In the genomic region with DNA sequence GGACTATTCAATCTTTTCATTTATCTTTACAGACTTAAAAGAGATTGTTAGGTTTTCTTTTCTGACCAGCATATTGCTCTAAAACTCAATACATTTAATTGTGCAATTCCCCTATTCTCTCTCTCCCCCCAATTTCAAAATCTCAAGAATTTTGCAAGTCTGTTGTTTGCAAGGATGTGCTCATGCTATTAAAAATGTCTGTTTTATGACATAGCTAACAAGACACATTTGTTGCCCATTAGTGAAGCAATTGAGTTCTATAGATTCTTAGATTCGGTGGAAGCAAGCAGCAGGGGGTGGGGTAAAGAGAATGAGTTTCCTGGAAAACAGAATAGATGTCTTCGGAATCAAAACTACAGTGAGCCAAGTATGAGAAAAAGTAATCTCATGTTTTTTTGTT, we compare ENCODE assay signal across 20 cellular contexts. TPM values are rescaled to one million over a fixed set of nuclear protein-coding genes. Genes with fewer than 3 reads are reported as not detected.
DNase-seq lines count a peak whose midpoint lies in the region; ATAC-seq, FAIRE-seq and TF ChIP-seq lines count a peak whose summit lies in the region.
"Had no signal": no experiment of that assay in that cellular context is flagged by ENCODE, and none has a peak within 500 bp of the region (broad histone marks: within the 10 kb centered on the region; RNA-seq: fewer than 3 reads in every experiment).

No MANE protein-coding gene starts in this region.

- no peak for TF ChIP-seq CTCF in A549 (IDR thresholded peaks at IDR 0.05)
- TF ChIP-seq CTCF in HEK293 (tag by site-specific recombination; IDR thresholded peaks at IDR 0.05), result no peak
- no peak for TF ChIP-seq CTCF in RWPE2 (IDR thresholded peaks at IDR 0.05; ENCODE audit: poor library complexity, severe bottlenecking)
- no peak for TF ChIP-seq CTCF in fibroblast of pulmonary artery (IDR thresholded peaks at IDR 0.05; ENCODE audit: low read length, missing control alignments)

- H3K4me2 ChIP-seq in A549, result no peak overlapping the region

- H3K36me3 ChIP-seq in HEK293 (ENCODE audit: control insufficient read depth in 2 of 2, insufficient read depth in 1 of 2, low read length in 2 of 2), result no peaks in the 10 kb centered on the region
- H3K36me3 ChIP-seq in RWPE2 (ENCODE audit: low read depth), result no peaks in the 10 kb centered on the region
- H3K36me3 ChIP-seq: heart right ventricle, tibial artery had no signal

- 73% methylated on average over 2 of the region's 2 CpGs for WGBS in A549 (ENCODE audit: missing lambda C conversion rate)

- DNase-seq in A549 (ENCODE audit: low read depth in 1 of 2, low spot score in 1 of 2) (no peak), RWPE2 (ENCODE audit: low spot score) (no peak), fibroblast of pulmonary artery (ENCODE audit: low read depth) (peak; percentile 76), superior temporal gyrus (ENCODE audit: extremely low spot score) (no peak), NCI-H748 treated with DMSO at 0.1 percent for 48 hours (lab: John Stamatoyannopoulos, UW) (no peak)
- no peak for DNase-seq in stimulated activated CD4-positive, alpha-beta T cell treated with anti-CD3 and anti-CD28 coated beads, Interleukin-4, amount 100 ng/mL, for 4 hours
- DNase-seq: activated CD4-positive, alpha-beta T cell treated with anti-CD3 and anti-CD28 coated beads, Interleukin-2, amount 50 U/mL, for 4 hours; activated naive CD4-positive, alpha-beta T cell treated with anti-CD3 and anti-CD28 coated beads, Interleukin-2, amount 50 U/mL, for 16 hours; CD4-positive, alpha-beta memory T cell; cortex of kidney; DMS79; heart right ventricle; naive thymus-derived CD8-positive, alpha-beta T cell; NCI-H2081 treated with DMSO at 0.1 percent for 48 hours; T-cell; tibial artery had no signal

- no peak for TF ChIP-seq RAD21 in A549 (conservative IDR thresholded peaks at IDR 0.05 in 1 of 2, IDR thresholded peaks at IDR 0.05 in 1 of 2)

- H3K27ac ChIP-seq in A549 (peak overlapping the region; percentile 8 to 21; a peak in 2 of 6 replicates), HEK293 (ENCODE audit: extremely low read depth, low read depth, low read length) (no peak overlapping the region), RWPE2 (ENCODE audit: poor library complexity, severe bottlenecking) (peak overlapping the region; percentile 98)
- H3K27ac ChIP-seq: tibial artery had no signal

- H3K4me3 ChIP-seq in A549, result no peak overlapping the region
- H3K4me3 ChIP-seq in HEK293 (ENCODE audit: low read depth, low read length), result no peak overlapping the region
- no peak overlapping the region for H3K4me3 ChIP-seq in RWPE2 (ENCODE audit: severe bottlenecking)
- H3K4me3 ChIP-seq in fibroblast of pulmonary artery (replicated peaks; ENCODE audit: low read depth, low read length), result no peak overlapping the region
- H3K4me3 ChIP-seq: heart right ventricle, tibial artery had no signal

- ATAC-seq in A549 (no peak), RWPE2 (ENCODE audit: low read depth) (no peak), GM21825 (IDR thresholded peaks at IDR 0.05; ENCODE audit: unreplicated experiment) (no peak)
- ATAC-seq: heart right ventricle; naive thymus-derived CD8-positive, alpha-beta T cell; stimulated activated effector memory CD8-positive, alpha-beta T cell treated with anti-CD3 and anti-CD28 coated beads, Interleukin-12 subunit alpha, Interleukin-12 subunit beta, amount 100 ng/mL, for 72 hours; T-cell had no signal

- TF ChIP-seq POLR2A in A549 (IDR thresholded peaks at IDR 0.05; ENCODE audit: low read length), result no peak

- TF ChIP-seq EP300 in A549 (IDR thresholded peaks at IDR 0.05), result no peak

- no peaks in the 10 kb centered on the region for H3K9me3 ChIP-seq in A549
- H3K9me3 ChIP-seq in HEK293 (ENCODE audit: control insufficient read depth, insufficient read depth, low read depth, low read length), result no peaks in the 10 kb centered on the region
- H3K9me3 ChIP-seq in RWPE2 (ENCODE audit: severe bottlenecking), result no peaks in the 10 kb centered on the region
- H3K9me3 ChIP-seq: heart right ventricle, tibial artery had no signal

- no peaks in the 10 kb centered on the region for H3K27me3 ChIP-seq in RWPE2 (ENCODE audit: insufficient read depth, poor library complexity, severe bottlenecking)
- H3K27me3 ChIP-seq: heart right ventricle, tibial artery had no signal

- CTCF ChIA-PET in A549 (lab: Yijun Ruan, JAX) (interaction anchor here (0.6 to 16.2 kb wide), 5 partner anchors 8 to 192 kb away, joined by 3 to 209 read pairs (median 29); partner anchors contain the start of gene CSNK1A1), HEK293 (lab: Yijun Ruan, JAX) (interaction anchor here (0.7 to 4.7 kb wide), 3 partner anchors 61 to 188 kb away, joined by 4 to 54 read pairs (median 5); no protein-coding TSS in a partner anchor)

- POLR2A ChIA-PET in A549 (lab: Yijun Ruan, JAX), result interaction anchor here (4.7 kb wide), 1 partner anchor 9 kb away, joined by 65 read pairs; the partner anchor contains the start of gene CSNK1A1
- POLR2A ChIA-PET in HEK293 (lab: Yijun Ruan, JAX), result no interaction called here

- FAIRE-seq in A549 (lab: Jason Lieb, UNC), result no peak
- FAIRE-seq: RCC 7860 had no signal

- peaks cover 39% of the 10 kb centered on the region for H3K4me1 ChIP-seq in A549
- H3K4me1 ChIP-seq in HEK293 (ENCODE audit: control insufficient read depth, insufficient read depth, low read length), result peaks cover 8% of the 10 kb centered on the region; the same call in 1 of the 2 replicates
- peaks cover 54% of the 10 kb centered on the region for H3K4me1 ChIP-seq in RWPE2 (ENCODE audit: insufficient read depth, poor library complexity, severe bottlenecking)

TF ChIP-seq in A549, 52 proteins besides CTCF, POLR2A, EP300 and RAD21:
- TF ChIP-seq SREBF2 (IDR thresholded peaks at IDR 0.05), result no peak
- no peak for TF ChIP-seq RCOR1 (IDR thresholded peaks at IDR 0.05; ENCODE audit: low read depth, low read length)
- peak in 1 of 2 experiments; percentile 44; a peak in 3 of 4 replicates for TF ChIP-seq CEBPB (IDR thresholded peaks at IDR 0.05)

TF ChIP-seq in HEK293, 187 proteins besides CTCF, POLR2A, EP300 and RAD21:
- TF ChIP-seq PRDM6 (tag by site-specific recombination; IDR thresholded peaks at IDR 0.05) (peak; percentile 49; the same call in 1 of the 2 replicates), ZNF398 (tag by site-specific recombination; IDR thresholded peaks at IDR 0.05) (no peak)

RNA-seq across cellular contexts. Expression of gene CSNK1A1, which starts 8.5 kb away (rescaled TPM):
- polyA plus RNA-seq in A549 (2011; rRNA removed) (180 and 218 TPM in 2 replicates), A549 (2017; fragmentation: RNase III; extraction: RNeasy Plus Mini Kit Qiagen cat#74134 plus additional on column Dnase treatment) (122 to 133 TPM (median 123 TPM) in 3 replicates)
- polyA plus RNA-seq in A549 (2012; cell fraction: cytosol; rRNA removed), result 48.2 and 67.7 TPM in 2 replicates
- polyA plus RNA-seq in A549 (2012; cell fraction: nucleus; rRNA removed), result 58.1 and 58.3 TPM in 2 replicates
- polyA minus RNA-seq in A549 (2011; rRNA and poly(A)+ RNA removed), result 229 and 233 TPM in 2 replicates

RNA-seq across cellular contexts. Expression of gene ARHGEF37, which starts 21.6 kb away (rescaled TPM):
- polyA plus RNA-seq in A549 (2011; rRNA removed), result 1.5 and 1.7 TPM in 2 replicates
- 0.40 and 0.49 TPM in 2 replicates for polyA plus RNA-seq in A549 (2012; cell fraction: cytosol; rRNA removed)
- polyA plus RNA-seq in A549 (2012; cell fraction: nucleus; rRNA removed), result 1.1 and 1.2 TPM in 2 replicates
- 0.98 to 1.2 TPM (median 1.2 TPM) in 3 replicates for polyA plus RNA-seq in A549 (2017; fragmentation: RNase III; extraction: RNeasy Plus Mini Kit Qiagen cat#74134 plus additional on column Dnase treatment)
- 2.7 and 3.3 TPM in 2 replicates for polyA minus RNA-seq in A549 (2011; rRNA and poly(A)+ RNA removed)
- polyA plus RNA-seq: CD4-positive, alpha-beta memory T cell; naive thymus-derived CD8-positive, alpha-beta T cell had no signal
